ENCODE assay signal across 15 cellular contexts in the genomic region with DNA sequence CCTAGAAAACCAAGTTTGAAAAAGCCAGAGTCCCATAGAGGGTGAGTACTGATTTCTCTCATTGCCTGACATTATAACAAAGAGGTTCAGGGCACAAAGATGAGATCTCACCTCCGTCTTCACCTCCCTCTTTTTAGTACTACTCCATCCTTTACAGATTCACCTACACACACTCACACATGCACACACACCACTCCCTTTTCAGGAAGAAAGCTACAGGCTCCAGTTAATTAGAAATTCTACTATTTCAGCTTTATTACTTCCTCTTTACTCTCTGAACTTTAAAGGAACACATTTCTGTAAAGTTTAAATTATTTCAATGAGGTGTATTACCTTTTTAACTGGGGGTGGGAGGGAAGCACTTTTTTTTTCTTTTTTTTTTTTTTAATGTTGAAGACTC.
"Had no signal": no experiment of that assay in that cellular context is flagged by ENCODE, and none has a peak within 500 bp of the region (broad histone marks: within the 10 kb centered on the region; RNA-seq: fewer than 3 reads in every experiment).

No MANE protein-coding gene starts in this region.

- H3K27ac ChIP-seq: esophagus squamous epithelium had no signal

- H3K27me3 ChIP-seq: esophagus squamous epithelium had no signal

- H3K9me3 ChIP-seq: esophagus squamous epithelium had no signal

- ATAC-seq: naive thymus-derived CD8-positive, alpha-beta T cell; right cardiac atrium had no signal

- H3K27ac Mint-ChIP-seq: progenitor cell of endocrine pancreas had no signal

- H3K4me3 ChIP-seq: esophagus squamous epithelium, lung had no signal

- H3K36me3 Mint-ChIP-seq: type B pancreatic cell had no signal

- H3K27me3 Mint-ChIP-seq: naive thymus-derived CD8-positive, alpha-beta T cell; progenitor cell of endocrine pancreas; type B pancreatic cell had no signal

- H3K4me3 Mint-ChIP-seq: naive thymus-derived CD8-positive, alpha-beta T cell; stimulated activated effector memory CD8-positive, alpha-beta T cell treated with anti-CD3 and anti-CD28 coated beads, Interleukin-12 subunit alpha, Interleukin-12 subunit beta, amount 100 ng/mL, for 72 hours; type B pancreatic cell had no signal

- H3K9me3 Mint-ChIP-seq: naive thymus-derived CD8-positive, alpha-beta T cell; stimulated activated effector memory CD8-positive, alpha-beta T cell treated with anti-CD3 and anti-CD28 coated beads, Interleukin-12 subunit alpha, Interleukin-12 subunit beta, amount 100 ng/mL, for 72 hours; type B pancreatic cell had no signal

- DNase-seq: activated CD4-positive, alpha-beta T cell treated with anti-CD3 and anti-CD28 coated beads, Interleukin-2, amount 50 U/mL, for 4 hours; activated CD4-positive, CD25-positive, alpha-beta regulatory T cell treated with anti-CD3 and anti-CD28 coated beads, Interleukin-2, amount 50 U/mL, for 72 hours; activated gamma-delta T cell treated with Interleukin-2 at 50 U/mL for 16 hours; activated T-cell treated with anti-CD3 and anti-CD28 coated beads, Interleukin-2, amount 50 U/mL, for 48 hours; esophagus squamous epithelium; glutamatergic neuron; left cardiac atrium; naive thymus-derived CD8-positive, alpha-beta T cell; occipital lobe; right cardiac atrium; small intestine had no signal
